Comparison of ENCODE assay signal across 8 cellular contexts in the genomic region with DNA sequence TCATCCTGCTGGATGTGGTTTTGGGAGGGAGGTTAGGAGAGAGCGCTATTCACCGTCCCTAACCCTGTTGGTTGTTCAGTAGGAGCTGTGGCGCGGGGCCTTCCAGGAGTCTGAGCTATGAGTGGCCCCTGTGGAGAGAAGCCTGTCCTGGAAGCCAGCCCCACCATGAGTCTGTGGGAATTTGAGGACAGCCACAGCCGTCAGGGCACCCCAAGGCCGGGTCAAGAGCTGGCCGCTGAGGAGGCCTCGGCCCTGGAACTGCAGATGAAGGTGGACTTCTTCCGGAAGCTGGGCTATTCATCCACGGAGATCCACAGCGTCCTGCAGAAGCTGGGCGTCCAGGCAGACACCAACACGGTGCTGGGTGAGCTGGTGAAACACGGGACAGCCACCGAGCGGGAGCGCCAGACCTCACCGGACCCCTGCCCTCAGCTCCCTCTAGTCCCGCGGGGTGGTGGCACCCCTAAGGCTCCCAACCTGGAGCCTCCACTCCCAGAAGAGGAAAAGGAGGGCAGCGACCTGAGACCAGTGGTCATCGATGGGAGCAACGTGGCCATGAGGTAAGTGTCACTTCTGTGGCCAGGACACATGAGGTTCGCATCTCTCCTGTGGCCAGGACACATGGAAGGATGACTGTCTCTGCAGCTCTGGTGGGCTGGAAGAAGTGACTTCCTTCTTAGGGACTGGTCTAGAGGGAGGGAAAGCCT. TPM values are rescaled to one million over a fixed set of nuclear protein-coding genes. Genes with fewer than 3 reads are reported as not detected.
A peak's percentile ranks its signal among the peaks of the same experiment; 100 is the strongest.
DNase-seq lines count a peak whose midpoint lies in the region; ATAC-seq and TF ChIP-seq lines count a peak whose summit lies in the region.

No MANE protein-coding gene starts in this region.

- TF ChIP-seq CTCF in Panc1 (IDR thresholded peaks at IDR 0.05) (no peak), neural crest cell (conservative IDR thresholded peaks at IDR 0.05) (no peak)

- peak overlapping the region; percentile 98 to 99 for H3K27ac Mint-ChIP-seq in effector memory CD8-positive, alpha-beta T cell
- no peak overlapping the region for H3K27ac Mint-ChIP-seq in neural crest cell (ENCODE audit: unreplicated experiment)

- peaks cover 59 to 69% of the 10 kb centered on the region in 2 donors for H3K4me1 Mint-ChIP-seq in effector memory CD8-positive, alpha-beta T cell (ENCODE audit: low read depth in 2 of 2)
- H3K4me1 Mint-ChIP-seq in neural crest cell = peaks cover 42% of the 10 kb centered on the region

- peak overlapping the region; percentile 92 to 93 for H3K4me3 Mint-ChIP-seq in effector memory CD8-positive, alpha-beta T cell
- peak overlapping the region; percentile 82 for H3K4me3 Mint-ChIP-seq in neural crest cell

- H3K27me3 ChIP-seq in Panc1 (ENCODE audit: control insufficient read depth, insufficient read depth, low read length) = no peaks in the 10 kb centered on the region

- H3K27ac ChIP-seq in Panc1 (ENCODE audit: low read length) = peak overlapping the region; percentile 89

- POLR2A ChIA-PET in Panc1 (lab: Charles Lee) = no interaction called here

- peaks cover 81% of the 10 kb centered on the region for H3K36me3 Mint-ChIP-seq in effector memory CD8-positive, alpha-beta T cell (ENCODE audit: insufficient read depth)
- no peaks in the 10 kb centered on the region for H3K36me3 Mint-ChIP-seq in neural crest cell (ENCODE audit: low read depth)

- intact Hi-C loops in Panc1 (cut with micrococcal nuclease; ENCODE audit: unreplicated experiment) = no loop called here

- CTCF ChIA-PET in Panc1 (lab: Charles Lee) = interaction anchor here (1.2 to 1.5 kb wide), 3 partner anchors 12 to 39 kb away, joined by 4 to 11 read pairs (median 9); a partner anchor contains a TSS

- H3K36me3 ChIP-seq in Panc1 (ENCODE audit: control insufficient read depth, insufficient read depth, low read length) = peaks cover 2% of the 10 kb centered on the region; the same call in 1 of the 2 replicates

- ATAC-seq in Panc1 (no peak), GM19467 (IDR thresholded peaks at IDR 0.05; ENCODE audit: unreplicated experiment) (no peak), GM21619 (IDR thresholded peaks at IDR 0.05; ENCODE audit: unreplicated experiment) (no peak), HG02678 (IDR thresholded peaks at IDR 0.05; ENCODE audit: unreplicated experiment) (no peak)
- ATAC-seq in effector memory CD8-positive, alpha-beta T cell (replicated peaks) = no peak

- peak overlapping the region; percentile 74 to 78 for H3K4me3 ChIP-seq in Panc1 (ENCODE audit: low read depth in 2 of 2, low read length in 2 of 2)

- DNase-seq in Caki2 (ENCODE audit: low read depth) = peak; percentile 24
- no peak for DNase-seq in Panc1 (ENCODE audit: low read depth, low spot score)
- DNase-seq in effector memory CD8-positive, alpha-beta T cell = peak in 2 of 3 experiments; percentile 4 to 11
- DNase-seq in neural crest cell (ENCODE audit: low read depth, low spot score) = no peak
- DNase-seq in cortex of kidney (lab: John Stamatoyannopoulos, UW) = no peak

- in situ Hi-C loops in Caki2 (cut with HindIII; ENCODE audit: low pct_unique_long_range_greater_than_20kb, low sequenced_read_pairs) (no loop called here), Panc1 (cut with HindIII; ENCODE audit: low pct_unique_long_range_greater_than_20kb, low sequenced_read_pairs) (no loop called here)

- H3K27me3 Mint-ChIP-seq in effector memory CD8-positive, alpha-beta T cell = no peaks in the 10 kb centered on the region
- H3K27me3 Mint-ChIP-seq in neural crest cell (ENCODE audit: low read depth) = peaks cover 33% of the 10 kb centered on the region

- no TSS peak for BruUV-seq in Panc1 (replicated peaks; lab: Mats Ljungman, UMichigan)

- peaks cover 72% of the 10 kb centered on the region for H3K4me1 ChIP-seq in Panc1 (ENCODE audit: control insufficient read depth, insufficient read depth, low read length)

- no peaks in the 10 kb centered on the region for H3K9me3 ChIP-seq in Panc1 (ENCODE audit: control insufficient read depth, insufficient read depth, low read depth, low read length)

- H3K9me3 Mint-ChIP-seq in effector memory CD8-positive, alpha-beta T cell = no peaks in the 10 kb centered on the region
- H3K9me3 Mint-ChIP-seq in neural crest cell = no peaks in the 10 kb centered on the region

RNA-seq across cellular contexts. Expression of a gene that starts 1.2 kb away (rescaled TPM):
- total RNA-seq in Caki2 (2014; rRNA removed; shearing (Covaris generic); ENCODE audit: low replicate concordance) = 4.2 and 6.2 TPM in 2 replicates
- total RNA-seq in Panc1 (2021; ENCODE audit: unreplicated experiment) (9.4 TPM), neural crest cell (3.0 and 3.6 TPM in 2 replicates)
- 7.1 TPM for polyA plus RNA-seq in Panc1 (2012; ENCODE audit: insufficient read length)

RNA-seq across cellular contexts. Expression of a gene that starts 39.0 kb away (rescaled TPM):
- total RNA-seq in Caki2 (2014; rRNA removed; shearing (Covaris generic); ENCODE audit: low replicate concordance) = 45.0 and 59.6 TPM in 2 replicates
- 50.0 TPM for total RNA-seq in Panc1 (2021; ENCODE audit: unreplicated experiment)
- 39.0 TPM for polyA plus RNA-seq in Panc1 (2012; ENCODE audit: insufficient read length)
- total RNA-seq in neural crest cell = 77.3 and 83.4 TPM in 2 replicates

Comparison
In these comparisons a context has a peak if more than half of its experiments do, and no peak if none do; other contexts are left out.
1. DNase-seq: peak in Caki2 (single experiment) and effector memory CD8-positive, alpha-beta T cell (2 of 3); none in Panc1 (single experiment), neural crest cell (single experiment) and cortex of kidney (single experiment).